ENCODE assay signal across 34 cellular contexts in the genomic region with DNA sequence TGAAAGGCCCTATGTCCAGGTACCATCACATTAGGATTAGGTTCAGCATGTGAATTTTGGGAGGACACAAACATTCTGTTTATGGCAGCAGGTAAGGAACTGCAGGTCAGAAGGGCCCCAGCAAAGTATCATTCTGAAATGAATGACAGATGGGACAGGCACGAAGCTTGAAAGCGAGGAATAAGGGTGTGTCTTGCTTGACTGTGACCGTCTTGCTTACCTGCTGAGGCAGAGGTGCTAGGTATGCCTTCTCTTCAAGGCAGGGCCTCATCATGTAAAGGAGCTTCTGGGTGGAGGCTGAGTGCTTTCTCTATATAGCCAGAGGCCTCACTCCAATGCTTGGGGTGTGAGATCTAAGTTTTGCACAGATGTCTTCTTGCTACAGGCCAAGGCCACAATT. TPM values are rescaled to one million over a fixed set of nuclear protein-coding genes. Genes with fewer than 3 reads are reported as not detected.
"Had no signal": no experiment of that assay in that cellular context is flagged by ENCODE, and none has a peak within 500 bp of the region (broad histone marks: within the 10 kb centered on the region; RNA-seq: fewer than 3 reads in every experiment).

No MANE protein-coding gene starts in this region.

- H3K4me2 ChIP-seq: KMS-11 had no signal

- DNase-seq: Karpas-422, Kasumi-1, MG63, MM.1S, MV-4-11, NCI-H1048, NCI-H1092, NCI-H1092 treated with DMSO at 0.1 percent for 48 hours, NCI-H1105, NCI-H1105 treated with DMSO at 0.1 percent for 48 hours, NCI-H1417 treated with DMSO at 0.1 percent for 48 hours, NCI-H1436, NCI-H1436 treated with DMSO at 0.1 percent for 48 hours, NCI-H146, NCI-H1694, NCI-H1694 treated with DMSO at 0.1 percent for 48 hours, NCI-H187, NCI-H187 treated with DMSO at 0.1 percent for 48 hours, NCI-H1930, NCI-H2029, NCI-H2029 treated with DMSO at 0.1 percent for 48 hours, NCI-H2081, NCI-H2081 treated with DMSO at 0.1 percent for 48 hours, NCI-H2107, NCI-H2171, NCI-H2171 treated with DMSO at 0.1 percent for 48 hours, NCI-H226, NCI-H345, NCI-H446, NCI-H446 treated with DMSO at 0.1 percent for 48 hours, NCI-H510A had no signal

- H3K4me3 ChIP-seq: MG63 had no signal

- H3K27me3 ChIP-seq: MG63 had no signal

- H3K36me3 ChIP-seq: MG63 had no signal

- H3K27ac ChIP-seq: KMS-11 had no signal

- H3K9me3 ChIP-seq: MG63 had no signal

- H3K9ac ChIP-seq: KMS-11 had no signal

RNA-seq across cellular contexts. Expression of a gene that starts 41.4 kb away (rescaled TPM):
- total RNA-seq: MCF 10A, NCI-H460 had no signal
